27 cellular contexts compared by ENCODE assay signal in genomic region chr11:125020342-125020741, GRCh38.
"Had no signal": no experiment of that assay in that cellular context is flagged by ENCODE, and none has a peak within 500 bp of the region (broad histone marks: within the 10 kb centered on the region; RNA-seq: fewer than 3 reads in every experiment).

No MANE protein-coding gene starts in this region.

- H3K9me3 ChIP-seq: SJSA1 had no signal

- ATAC-seq: activated T-helper 17 cell treated with anti-CD3 and anti-CD28 coated beads, Interleukin-2, amount 50 U/mL, for 72 hours; SK-N-SH treated with all-trans-retinoic acid at 6 μM for 48 hours had no signal

- H3K27ac ChIP-seq: KMS-11, SJSA1 had no signal

- DNase-seq: activated CD4-positive, alpha-beta memory T cell treated with anti-CD3 and anti-CD28 coated beads, Interleukin-2, amount 10 ng/mL, durations not matched to agents 7 days and 5 days; activated CD4-positive, alpha-beta T cell treated with anti-CD3 and anti-CD28 coated beads, Interleukin-2, amount 50 U/mL, for 1 hour; activated CD4-positive, CD25-positive, alpha-beta regulatory T cell; activated gamma-delta T cell; activated naive CD4-positive, alpha-beta T cell treated with anti-CD3 and anti-CD28 coated beads for 36 hours; activated T-cell treated with anti-CD3 and anti-CD28 coated beads for 4 hours; activated T-cell treated with anti-CD3 and anti-CD28 coated beads, Interleukin-2, amount 50 U/mL, for 48 hours; amygdala; cerebellar nuclear complex; MM.1S; NCI-H1105; NCI-H1436; NCI-H187 treated with DMSO at 0.1 percent for 48 hours; NCI-H2171; NCI-H2227 treated with DMSO at 0.1 percent for 48 hours; NCI-H446 treated with DMSO at 0.1 percent for 48 hours; NCI-H524 treated with DMSO at 0.1 percent for 48 hours; NCI-H774; NK-92 treated with Interleukin-12 subunit alpha and Interleukin-12 subunit beta, amount 100 ng/mL, for 24 hours; OCI-M1; SHP77; SW 1271; T-helper 9 cell had no signal

- H3K27me3 ChIP-seq: SJSA1 had no signal

- H3K4me3 ChIP-seq: SJSA1 had no signal

- H3K4me2 ChIP-seq: KMS-11 had no signal

- H3K9ac ChIP-seq: KMS-11 had no signal

- H3K4me1 ChIP-seq: SJSA1 had no signal

- H3K36me3 ChIP-seq: SJSA1 had no signal
